ENCODE assay signal across 16 cellular contexts in the genomic region with DNA sequence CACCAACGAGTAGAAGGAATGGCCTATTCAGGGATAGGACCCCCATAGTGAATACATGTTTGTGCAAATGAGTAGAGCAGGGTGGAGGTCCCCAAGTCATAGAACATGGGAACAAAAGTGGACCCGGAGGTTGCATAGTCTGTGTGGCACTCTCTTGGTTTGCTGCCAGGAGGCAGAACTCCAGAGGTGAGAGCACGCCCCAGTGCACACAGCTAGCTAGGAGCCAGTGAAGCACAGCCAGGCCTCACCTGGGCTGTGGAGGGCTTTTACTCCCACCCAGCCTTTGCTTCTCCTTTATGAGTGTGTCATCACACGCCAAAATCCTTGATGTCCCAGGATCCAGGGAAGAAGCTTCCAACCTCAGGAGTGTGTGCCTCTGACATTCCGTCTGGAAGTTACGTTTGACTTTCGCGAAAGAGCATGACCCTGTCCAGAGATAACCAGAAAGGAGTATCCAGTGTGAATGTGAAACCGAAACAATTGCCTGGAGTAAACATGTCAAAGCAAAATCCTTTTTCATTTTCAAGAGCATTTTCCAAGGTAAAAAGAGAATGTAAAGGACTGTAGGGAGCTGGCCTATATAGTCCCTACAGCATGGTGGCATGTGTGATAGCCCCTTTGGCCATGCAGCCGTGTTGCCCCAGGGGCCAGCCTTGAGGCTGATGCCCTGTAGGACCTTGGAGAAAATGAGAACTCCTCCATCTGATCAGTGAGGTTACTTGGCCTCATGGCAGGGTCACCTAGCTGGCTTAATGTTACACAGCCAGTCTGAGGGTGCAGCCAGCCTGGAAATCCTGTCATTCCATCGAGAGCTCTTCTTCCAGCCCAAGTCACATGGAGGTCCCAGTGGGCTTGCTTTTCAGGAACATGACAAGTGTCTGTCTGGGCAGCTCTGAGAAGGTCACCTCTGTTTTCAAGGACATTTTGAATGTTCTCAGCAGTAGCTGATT. TPM values are rescaled to one million over a fixed set of nuclear protein-coding genes. Genes with fewer than 3 reads are reported as not detected.
DNase-seq lines count a peak whose midpoint lies in the region; ATAC-seq and TF ChIP-seq lines count a peak whose summit lies in the region.
"Had no signal": no experiment of that assay in that cellular context is flagged by ENCODE, and none has a peak within 500 bp of the region (broad histone marks: within the 10 kb centered on the region; RNA-seq: fewer than 3 reads in every experiment).

No MANE protein-coding gene starts in this region.

- H3K27me3 ChIP-seq in DND-41 (ENCODE audit: insufficient read depth, low read length, poor library complexity) (no peaks in the 10 kb centered on the region), PC-9 (ENCODE audit: insufficient read depth, low read depth) (no peaks in the 10 kb centered on the region), gastrocnemius medialis (no peaks in the 10 kb centered on the region)

- CTCF ChIA-PET in PC-9 (lab: Charles Lee): no interaction called here

- H3K27ac ChIP-seq in DND-41 (ENCODE audit: low read length): peak overlapping the region; percentile 49
- H3K27ac ChIP-seq in PC-9: peak overlapping the region; percentile 1; the same call in 1 of the 2 replicates
- H3K27ac ChIP-seq in gastrocnemius medialis: peak overlapping the region; percentile 19 to 96 (median 78)

- H3K4me2 ChIP-seq in DND-41 (ENCODE audit: insufficient read depth, low read length) (no peak overlapping the region), PC-9 (no peak overlapping the region)

- no peaks in the 10 kb centered on the region for H3K9me2 ChIP-seq in PC-9 (ENCODE audit: insufficient read depth)
- H3K9me2 ChIP-seq: SK-N-SH had no signal

- H3K79me2 ChIP-seq in DND-41 (ENCODE audit: insufficient read depth, low read length) (peaks cover 84% of the 10 kb centered on the region), PC-9 (ENCODE audit: low read depth) (peaks cover 100% of the 10 kb centered on the region)

- peaks cover 36% of the 10 kb centered on the region for H4K20me1 ChIP-seq in DND-41 (ENCODE audit: insufficient read depth, low read length)
- H4K20me1 ChIP-seq in PC-9 (ENCODE audit: insufficient read depth): peaks cover 55% of the 10 kb centered on the region

- DNase-seq in DND-41 (no peak), PC-9 (no peak), islet precursor cell (peak; percentile 22), gastrocnemius medialis (no peak), kidney glomerular epithelial cell (lab: John Stamatoyannopoulos, UW) (no peak), GDM1 (lab: John Stamatoyannopoulos, UW) (no peak), MV-4-11 (lab: John Stamatoyannopoulos, UW) (no peak)
- DNase-seq: activated naive CD4-positive, alpha-beta T cell; cerebellar nuclear complex; erythroblast; mucosa of descending colon; NCI-H1694; retina; SK-N-SH; substantia nigra had no signal

- no peaks in the 10 kb centered on the region; the same call in 1 of the 2 replicates for H3F3A ChIP-seq in PC-9 (ENCODE audit: insufficient read depth, low read depth)

- no peak for ATAC-seq in DND-41 (ENCODE audit: insufficient read depth, low read depth)
- peak in 1 of 2 donors; percentile 18 for ATAC-seq in gastrocnemius medialis
- ATAC-seq: activated CD4-positive, CD25-positive, alpha-beta regulatory T cell treated with anti-CD3 and anti-CD28 coated beads, Interleukin-2, amount 50 U/mL, for 24 hours; mucosa of descending colon had no signal

- no peak overlapping the region for H3K9ac ChIP-seq in DND-41 (ENCODE audit: low read depth, low read length)
- H3K9ac ChIP-seq: SK-N-SH had no signal

- intact Hi-C loops in PC-9 (cut with micrococcal nuclease; ENCODE audit: unreplicated experiment): no loop called here
- intact Hi-C loops in gastrocnemius medialis (cut with DNase I; ENCODE audit: low total_unique reads): no loop called here

- TF ChIP-seq CTCF in DND-41 (IDR thresholded peaks at IDR 0.05; ENCODE audit: borderline replicate concordance, extremely low read depth, low read length, poor library complexity, severe bottlenecking): no peak
- TF ChIP-seq CTCF in PC-9 (conservative IDR thresholded peaks at IDR 0.05): no peak
- TF ChIP-seq CTCF in gastrocnemius medialis (IDR thresholded peaks at IDR 0.05 in 4 of 5, conservative IDR thresholded peaks at IDR 0.05 in 1 of 5): no peak

- in situ Hi-C loops in gastrocnemius medialis (cut with MboI; ENCODE audit: low sequenced_read_pairs in 4 of 4): no loop called here

- BruUV-seq in PC-9 (replicated peaks; lab: Mats Ljungman, UMichigan): no TSS peak

- TF ChIP-seq POLR2A in gastrocnemius medialis (IDR thresholded peaks at IDR 0.05): no peak

- peaks cover 75% of the 10 kb centered on the region for H3K4me1 ChIP-seq in DND-41 (ENCODE audit: insufficient read depth, low read length)
- peaks cover 32% of the 10 kb centered on the region for H3K4me1 ChIP-seq in PC-9 (replicated peaks; ENCODE audit: insufficient read depth)
- H3K4me1 ChIP-seq in gastrocnemius medialis: peaks cover 39 to 42% of the 10 kb centered on the region in 2 donors

- peaks cover 81% of the 10 kb centered on the region for H3K36me3 ChIP-seq in DND-41 (ENCODE audit: insufficient read depth, low read length)
- peaks cover 99% of the 10 kb centered on the region for H3K36me3 ChIP-seq in PC-9 (ENCODE audit: low read depth)
- no peaks in the 10 kb centered on the region for H3K36me3 ChIP-seq in gastrocnemius medialis

- H3K4me3 ChIP-seq in DND-41 (ENCODE audit: low read depth in 1 of 2, low read length in 2 of 2) (no peak overlapping the region), PC-9 (no peak overlapping the region), gastrocnemius medialis (no peak overlapping the region)
- H3K4me3 ChIP-seq: mucosa of descending colon had no signal

- POLR2A ChIA-PET in PC-9 (lab: Charles Lee; ENCODE audit: unreplicated experiment): no interaction called here

- H3K9me3 ChIP-seq in DND-41 (ENCODE audit: insufficient read depth, low read length, severe bottlenecking): no peaks in the 10 kb centered on the region
- H3K9me3 ChIP-seq in PC-9 (ENCODE audit: insufficient read depth, low read depth): no peaks in the 10 kb centered on the region
- no peaks in the 10 kb centered on the region for H3K9me3 ChIP-seq in gastrocnemius medialis
- H3K9me3 ChIP-seq: mucosa of descending colon, SK-N-SH had no signal

- H2AFZ ChIP-seq in DND-41 (ENCODE audit: low read depth, low read length) (no peak overlapping the region), PC-9 (no peak overlapping the region)

RNA-seq across cellular contexts. Expression of a gene that starts 8.8 kb away (rescaled TPM):
- total RNA-seq in PC-9 (2021) (18.9 and 20.2 TPM in 2 replicates), gastrocnemius medialis (10 to 100 TPM; 12.6 to 18.5 (median 15.9) TPM)

Comparison
In these comparisons a context has a peak if more than half of its experiments do, and no peak if none do; other contexts are left out.
1. H3K27ac ChIP-seq: peak in every context shown above with its lines; median percentile 78 in gastrocnemius medialis; 49 in DND-41; 1 in PC-9.